ENCODE assay signal across 21 cellular contexts in the genomic region with DNA sequence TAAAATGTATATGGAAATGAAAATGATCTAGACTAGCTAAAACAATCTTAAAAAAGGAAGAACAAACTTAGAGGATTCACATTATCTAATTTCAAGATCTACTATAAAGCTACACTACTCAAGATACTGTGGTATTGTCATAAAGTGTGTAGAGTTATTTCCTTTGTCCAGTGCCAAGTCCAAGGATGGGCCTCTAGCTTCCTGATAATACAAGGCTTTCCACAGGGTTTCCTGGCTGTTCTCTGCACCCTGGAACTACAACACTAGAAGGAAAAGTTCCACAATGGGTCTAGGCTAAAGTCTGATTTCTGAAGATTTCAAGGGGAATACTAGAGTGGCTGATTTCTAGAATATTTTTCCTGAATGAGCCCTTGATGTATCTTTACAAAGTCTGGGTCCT. TPM values are rescaled to one million over a fixed set of nuclear protein-coding genes. Genes with fewer than 3 reads are reported as not detected.
A peak's percentile ranks its signal among the peaks of the same experiment; 100 is the strongest.
DNase-seq lines count a peak whose midpoint lies in the region; ATAC-seq and TF ChIP-seq lines count a peak whose summit lies in the region.
"Had no signal": no experiment of that assay in that cellular context is flagged by ENCODE, and none has a peak within 500 bp of the region (broad histone marks: within the 10 kb centered on the region; RNA-seq: fewer than 3 reads in every experiment).

No MANE protein-coding gene starts in this region.

- peaks cover 15% of the 10 kb centered on the region for H3K4me1 ChIP-seq in mucosa of descending colon (ENCODE audit: low read depth)
- H3K4me1 ChIP-seq in uterus, result no peaks in the 10 kb centered on the region
- H3K4me1 ChIP-seq: A549 had no signal

- TF ChIP-seq POLR2A in uterus (IDR thresholded peaks at IDR 0.05), result no peak

- H3K4me3 Mint-ChIP-seq in natural killer cell, result no peak overlapping the region
- H3K4me3 Mint-ChIP-seq in natural killer cell treated with Interleukin-12 subunit alpha and Interleukin-12 subunit beta and Interleukin-15 and Interleukin-18, amount 100 ng/mL, for 72 hours, result no peak overlapping the region
- H3K4me3 Mint-ChIP-seq in effector memory CD8-positive, alpha-beta T cell, result peak overlapping the region in 1 of 2 donors; percentile 4
- no peak overlapping the region for H3K4me3 Mint-ChIP-seq in stimulated activated naive CD8-positive, alpha-beta T cell treated with anti-CD3 and anti-CD28 coated beads, Interleukin-15, amount 100 ng/mL, for 72 hours
- H3K4me3 Mint-ChIP-seq: CD4-positive, alpha-beta memory T cell; H9 had no signal

- H3K9me3 ChIP-seq in mucosa of descending colon, result no peaks in the 10 kb centered on the region
- H3K9me3 ChIP-seq in uterus, result no peaks in the 10 kb centered on the region

- peaks cover 69 to 74% of the 10 kb centered on the region in 2 donors for H3K4me1 Mint-ChIP-seq in natural killer cell
- peaks cover 46 to 57% of the 10 kb centered on the region in 2 donors for H3K4me1 Mint-ChIP-seq in natural killer cell treated with Interleukin-12 subunit alpha and Interleukin-12 subunit beta and Interleukin-15 and Interleukin-18, amount 100 ng/mL, for 72 hours (ENCODE audit: low read depth in 2 of 2)
- peaks cover 20 to 55% of the 10 kb centered on the region in 2 donors for H3K4me1 Mint-ChIP-seq in effector memory CD8-positive, alpha-beta T cell (ENCODE audit: low read depth in 2 of 2)
- H3K4me1 Mint-ChIP-seq in stimulated activated naive CD8-positive, alpha-beta T cell treated with anti-CD3 and anti-CD28 coated beads, Interleukin-15, amount 100 ng/mL, for 72 hours, result peaks cover 6% of the 10 kb centered on the region
- H3K4me1 Mint-ChIP-seq: CD4-positive, alpha-beta memory T cell had no signal

- H3K9me3 Mint-ChIP-seq in natural killer cell, result no peaks in the 10 kb centered on the region
- peaks cover 6% of the 10 kb centered on the region for H3K9me3 Mint-ChIP-seq in natural killer cell treated with Interleukin-12 subunit alpha and Interleukin-12 subunit beta and Interleukin-15 and Interleukin-18, amount 100 ng/mL, for 72 hours
- no peaks in the 10 kb centered on the region for H3K9me3 Mint-ChIP-seq in effector memory CD8-positive, alpha-beta T cell
- H3K9me3 Mint-ChIP-seq in stimulated activated naive CD8-positive, alpha-beta T cell treated with anti-CD3 and anti-CD28 coated beads, Interleukin-15, amount 100 ng/mL, for 72 hours, result peaks cover 8 to 11% of the 10 kb centered on the region in 2 donors

- ATAC-seq in natural killer cell (no peak), mucosa of descending colon (peak; percentile 89)
- no peak for ATAC-seq in natural killer cell treated with Interleukin-12 subunit alpha and Interleukin-12 subunit beta and Interleukin-15 and Interleukin-18, amount 100 ng/mL, for 72 hours
- ATAC-seq in effector memory CD8-positive, alpha-beta T cell (replicated peaks), result no peak
- ATAC-seq in stimulated activated naive CD8-positive, alpha-beta T cell treated with anti-CD3 and anti-CD28 coated beads, Interleukin-15, amount 100 ng/mL, for 72 hours, result no peak
- ATAC-seq: A549, GM12878, HepG2 had no signal

- H3K27ac Mint-ChIP-seq in natural killer cell, result peak overlapping the region; percentile 30 to 35
- H3K27ac Mint-ChIP-seq in natural killer cell treated with Interleukin-12 subunit alpha and Interleukin-12 subunit beta and Interleukin-15 and Interleukin-18, amount 100 ng/mL, for 72 hours, result peak overlapping the region in 1 of 2 donors; percentile 1
- H3K27ac Mint-ChIP-seq in effector memory CD8-positive, alpha-beta T cell, result peak overlapping the region; percentile 56 to 63
- H3K27ac Mint-ChIP-seq in stimulated activated naive CD8-positive, alpha-beta T cell treated with anti-CD3 and anti-CD28 coated beads, Interleukin-15, amount 100 ng/mL, for 72 hours, result no peak overlapping the region
- H3K27ac Mint-ChIP-seq: CD4-positive, alpha-beta memory T cell; H9 had no signal

- H3K4me3 ChIP-seq in mucosa of descending colon (no peak overlapping the region), uterus (no peak overlapping the region)
- H3K4me3 ChIP-seq: A549, GM12878 had no signal

- H3K27me3 Mint-ChIP-seq in natural killer cell (ENCODE audit: low read depth in 2 of 2), result no peaks in the 10 kb centered on the region
- no peaks in the 10 kb centered on the region for H3K27me3 Mint-ChIP-seq in natural killer cell treated with Interleukin-12 subunit alpha and Interleukin-12 subunit beta and Interleukin-15 and Interleukin-18, amount 100 ng/mL, for 72 hours
- no peaks in the 10 kb centered on the region for H3K27me3 Mint-ChIP-seq in effector memory CD8-positive, alpha-beta T cell
- H3K27me3 Mint-ChIP-seq in stimulated activated naive CD8-positive, alpha-beta T cell treated with anti-CD3 and anti-CD28 coated beads, Interleukin-15, amount 100 ng/mL, for 72 hours, result peaks cover 8% of the 10 kb centered on the region

- no peak overlapping the region for H3K27ac ChIP-seq in uterus
- H3K27ac ChIP-seq in caudate nucleus (ENCODE audit: low read depth, low read length), result no peak overlapping the region
- H3K27ac ChIP-seq: 22Rv1, A549, C4-2B had no signal

- DNase-seq in natural killer cell (no peak), mucosa of descending colon (peak in 1 of 3 donors; percentile 77), DMS79 treated with DMSO at 0.1 percent for 48 hours (lab: John Stamatoyannopoulos, UW) (no peak), uterus (no peak), caudate nucleus (lab: John Stamatoyannopoulos, UW) (no peak)
- no peak for DNase-seq in natural killer cell treated with Interleukin-12 subunit alpha and Interleukin-12 subunit beta and Interleukin-15 and Interleukin-18, amount 100 ng/mL, for 72 hours (ENCODE audit: low spot score)
- no peak for DNase-seq in effector memory CD8-positive, alpha-beta T cell
- DNase-seq in stimulated activated naive CD8-positive, alpha-beta T cell treated with anti-CD3 and anti-CD28 coated beads, Interleukin-15, amount 100 ng/mL, for 72 hours, result no peak
- DNase-seq: AML-193; CD4-positive, alpha-beta memory T cell; DMS153; DND-41; EL; H9 had no signal

- H3K36me3 Mint-ChIP-seq in natural killer cell, result no peaks in the 10 kb centered on the region
- H3K36me3 Mint-ChIP-seq in natural killer cell treated with Interleukin-12 subunit alpha and Interleukin-12 subunit beta and Interleukin-15 and Interleukin-18, amount 100 ng/mL, for 72 hours, result peaks cover 6% of the 10 kb centered on the region
- no peaks in the 10 kb centered on the region for H3K36me3 Mint-ChIP-seq in effector memory CD8-positive, alpha-beta T cell (ENCODE audit: insufficient read depth)
- H3K36me3 Mint-ChIP-seq: CD4-positive, alpha-beta memory T cell had no signal

- no peaks in the 10 kb centered on the region for H3K36me3 ChIP-seq in mucosa of descending colon (ENCODE audit: low read depth)
- no peaks in the 10 kb centered on the region for H3K36me3 ChIP-seq in uterus

- no peaks in the 10 kb centered on the region for H3K27me3 ChIP-seq in uterus

- intact Hi-C loops in natural killer cell (cut with micrococcal nuclease), result no loop called here
- intact Hi-C loops in mucosa of descending colon (cut with DNase I, micrococcal nuclease), result loop anchor here in 1 of 2 donors (10.0 kb wide), 1 partner anchor 167 kb away; no protein-coding TSS in a partner anchor
- intact Hi-C loops in uterus (cut with DNase I; ENCODE audit: low total_unique reads), result no loop called here

- TF ChIP-seq CTCF in natural killer cell (IDR thresholded peaks at IDR 0.05) (no peak), mucosa of descending colon (IDR thresholded peaks at IDR 0.05) (no peak), uterus (IDR thresholded peaks at IDR 0.05) (no peak)

RNA-seq across cellular contexts. Expression of gene TBC1D3B, which starts 34.2 kb away (rescaled TPM):
- 10 to 100 TPM in 1 of 3 donors, 1 to 10 TPM in 2; 4.3 to 10.7 (median 8.2) TPM for total RNA-seq in natural killer cell
- total RNA-seq in natural killer cell treated with Interleukin-12 subunit alpha and Interleukin-12 subunit beta and Interleukin-15 and Interleukin-18, amount 100 ng/mL, for 72 hours, result 10 to 100 TPM in 1 of 2 donors, 1 to 10 TPM in 1; 9.2 to 10.7 TPM
- total RNA-seq in mucosa of descending colon, result 10 to 100 TPM in 2 of 3 donors, 1 to 10 TPM in 1; 8.0 to 12.9 (median 10.8) TPM
- total RNA-seq in uterus, result 10 to 100 TPM in 1 of 4 donors, not detected in 3; 10.9 TPM
- total RNA-seq: G401 had no signal

RNA-seq across cellular contexts. Expression of gene CCL4, which starts 38.6 kb away (rescaled TPM):
- total RNA-seq in natural killer cell (100 to 1,000 TPM; 360 to 532 (median 476) TPM), mucosa of descending colon (1 to 10 TPM; 3.7 to 8.8 (median 4.1) TPM), uterus (1 to 10 TPM; 1.0 to 2.5 (median 1.5) TPM)
- total RNA-seq in natural killer cell treated with Interleukin-12 subunit alpha and Interleukin-12 subunit beta and Interleukin-15 and Interleukin-18, amount 100 ng/mL, for 72 hours, result 100 to 1,000 TPM; 379 to 582 TPM
- total RNA-seq: G401, H1, H9, HepG2 had no signal

RNA-seq across cellular contexts. Expression of gene CCL3, which starts 52.3 kb away (rescaled TPM):
- total RNA-seq in natural killer cell (100 to 1,000 TPM; 381 to 547 (median 450) TPM), mucosa of descending colon (1 to 10 TPM; 1.5 to 4.3 (median 4.1) TPM), uterus (1 to 10 TPM in 1 of 4 donors, under 1 TPM in 1, not detected in 2; 0.49 to 6.5 TPM)
- 1,000 to 10,000 TPM; 2,440 to 2,619 TPM for total RNA-seq in natural killer cell treated with Interleukin-12 subunit alpha and Interleukin-12 subunit beta and Interleukin-15 and Interleukin-18, amount 100 ng/mL, for 72 hours
- total RNA-seq: G401, H1, H9, HepG2 had no signal

RNA-seq across cellular contexts. Expression of gene CCL3L1, which starts 54.3 kb away (rescaled TPM):
- total RNA-seq in natural killer cell, result 10 to 100 TPM; 22.2 to 73.9 (median 55.9) TPM
- total RNA-seq in natural killer cell treated with Interleukin-12 subunit alpha and Interleukin-12 subunit beta and Interleukin-15 and Interleukin-18, amount 100 ng/mL, for 72 hours, result 10 to 100 TPM; 59.6 to 82.1 TPM
- 1 to 10 TPM in 1 of 3 donors, under 1 TPM in 1, not detected in 1; 0.66 to 1.4 TPM for total RNA-seq in mucosa of descending colon
- 1 to 10 TPM in 1 of 4 donors, not detected in 3; 2.3 TPM for total RNA-seq in uterus
- total RNA-seq: G401, H1, H9, HepG2 had no signal

Comparison
In these comparisons a context has a peak if more than half of its experiments do, and no peak if none do; other contexts are left out.
1. H3K27ac Mint-ChIP-seq: peak in natural killer cell (2 of 2) and effector memory CD8-positive, alpha-beta T cell (2 of 2); none in stimulated activated naive CD8-positive, alpha-beta T cell treated with anti-CD3 and anti-CD28 coated beads, Interleukin-15, amount 100 ng/mL, for 72 hours (0 of 2).
2. RNA of gene CCL4, which starts 38.6 kb away (total RNA-seq): 379 to 582 TPM in natural killer cell treated with Interleukin-12 subunit alpha and Interleukin-12 subunit beta and Interleukin-15 and Interleukin-18, amount 100 ng/mL, for 72 hours and 360 to 532 TPM in natural killer cell; 3.7 to 8.8 TPM in mucosa of descending colon and 1.0 to 2.5 TPM in uterus; every median in the first group is over 10 times any median in the second.
3. RNA of gene CCL3, which starts 52.3 kb away (total RNA-seq): 2,440 to 2,619 TPM in natural killer cell treated with Interleukin-12 subunit alpha and Interleukin-12 subunit beta and Interleukin-15 and Interleukin-18, amount 100 ng/mL, for 72 hours and 381 to 547 TPM in natural killer cell; 1.5 to 4.3 TPM in mucosa of descending colon and 0.49 to 6.5 TPM in uterus; every median in the first group is over 10 times any median in the second.